Comparison of ENCODE assay signal across 10 cellular contexts in the genomic region with DNA sequence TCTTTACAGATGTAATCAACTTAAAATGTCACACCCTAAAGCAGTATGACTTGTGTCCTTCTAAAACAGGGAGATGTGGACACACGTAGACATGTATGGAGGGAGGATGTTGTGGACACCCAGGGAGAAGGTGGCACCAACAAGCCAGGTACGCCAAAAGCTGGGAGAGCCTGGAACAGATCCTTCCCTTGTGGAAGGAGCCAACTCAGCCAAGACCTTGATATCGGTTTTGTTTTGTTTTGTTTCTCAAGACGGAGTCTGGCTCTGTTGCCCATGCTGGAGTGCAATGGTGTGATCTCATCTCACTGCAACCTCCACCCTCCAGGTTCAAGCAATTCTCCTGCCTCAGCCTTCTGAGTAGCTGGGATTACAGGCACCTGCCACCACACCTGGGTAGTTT. TPM values are rescaled to one million over a fixed set of nuclear protein-coding genes. Genes with fewer than 3 reads are reported as not detected.
A peak's percentile ranks its signal among the peaks of the same experiment; 100 is the strongest.
DNase-seq lines count a peak whose midpoint lies in the region; ATAC-seq and TF ChIP-seq lines count a peak whose summit lies in the region.
"Had no signal": no experiment of that assay in that cellular context is flagged by ENCODE, and none has a peak within 500 bp of the region (broad histone marks: within the 10 kb centered on the region; RNA-seq: fewer than 3 reads in every experiment).

No MANE protein-coding gene starts in this region.

- no peaks in the 10 kb centered on the region for H3K36me3 Mint-ChIP-seq in activated T-helper 17 cell treated with anti-CD3 and anti-CD28 coated beads, Interleukin-2, amount 50 U/mL, for 72 hours (ENCODE audit: low read depth)

- H3K4me3 ChIP-seq in fibroblast of villous mesenchyme (ENCODE audit: low read depth, low read length) (peak overlapping the region; percentile 48), skin epidermis (peak overlapping the region in 6 of 7 experiments; percentile 0 to 26 (median 14))

- DNase-seq in M059J (ENCODE audit: low read depth) = peak; percentile 54
- peak; percentile 43 for DNase-seq in fibroblast of villous mesenchyme (ENCODE audit: low read depth)
- DNase-seq in GM13976 (ENCODE audit: low spot score) = no peak
- no peak for DNase-seq in GM19240 (ENCODE audit: insufficient read length, low spot score)
- DNase-seq in SW480 (ENCODE audit: low spot score) = no peak
- DNase-seq: GF-D8 had no signal

- no peak for ATAC-seq in activated T-helper 17 cell treated with anti-CD3 and anti-CD28 coated beads, Interleukin-2, amount 50 U/mL, for 72 hours (replicated peaks)

- in situ Hi-C loops in GM13976 (cut with MboI; ENCODE audit: low sequenced_read_pairs, unreplicated experiment) = no loop called here

- peak overlapping the region; percentile 87 for H3K27ac Mint-ChIP-seq in activated T-helper 17 cell treated with anti-CD3 and anti-CD28 coated beads, Interleukin-2, amount 50 U/mL, for 72 hours

- no peak for TF ChIP-seq CTCF in fibroblast of villous mesenchyme (IDR thresholded peaks at IDR 0.05; ENCODE audit: insufficient read depth, low read depth, low read length)
- TF ChIP-seq CTCF in GM13976 (IDR thresholded peaks at IDR 0.05; ENCODE audit: borderline replicate concordance, control extremely low read depth, extremely low read depth, insufficient read depth, missing control alignments) = no peak

- no peaks in the 10 kb centered on the region for H3K9me3 Mint-ChIP-seq in activated T-helper 17 cell treated with anti-CD3 and anti-CD28 coated beads, Interleukin-2, amount 50 U/mL, for 72 hours
- H3K9me3 Mint-ChIP-seq: activated T-helper 1 cell treated with anti-CD3 and anti-CD28 coated beads, Interleukin-12 subunit alpha, Interleukin-12 subunit beta, Interleukin-2, Interleukin-4 antibody, amounts not matched to agents 30 ng/mL and 10 ng/mL and 1 ng/mL, durations not matched to agents 14 hours and 24 hours and 36 hours had no signal

- H3K27me3 Mint-ChIP-seq in activated T-helper 17 cell treated with anti-CD3 and anti-CD28 coated beads, Interleukin-2, amount 50 U/mL, for 72 hours = peaks cover 22% of the 10 kb centered on the region

- peak overlapping the region; percentile 69 for H3K4me3 Mint-ChIP-seq in activated T-helper 17 cell treated with anti-CD3 and anti-CD28 coated beads, Interleukin-2, amount 50 U/mL, for 72 hours

- peaks cover 18% of the 10 kb centered on the region for H3K4me1 Mint-ChIP-seq in activated T-helper 17 cell treated with anti-CD3 and anti-CD28 coated beads, Interleukin-2, amount 50 U/mL, for 72 hours

- H3K27ac ChIP-seq in skin epidermis = peak overlapping the region in 13 of 21 experiments; percentile 57 to 89 (median 74)

RNA-seq across cellular contexts. Expression of a gene that starts 45.6 kb away (rescaled TPM):
- 14.4 and 21.4 TPM in 2 replicates for total RNA-seq in M059J (2014; rRNA removed; shearing (Covaris generic))
- 10 to 100 TPM; 23.3 to 30.3 TPM for total RNA-seq in activated T-helper 17 cell treated with anti-CD3 and anti-CD28 coated beads, Interleukin-2, amount 50 U/mL, for 72 hours
- 3.5 and 3.9 TPM in 2 replicates for total RNA-seq in fibroblast of villous mesenchyme

RNA-seq across cellular contexts. Expression of a gene that starts 49.1 kb away (rescaled TPM):
- not detected in 2 replicates for total RNA-seq in M059J (2014; rRNA removed; shearing (Covaris generic))
- total RNA-seq in activated T-helper 17 cell treated with anti-CD3 and anti-CD28 coated beads, Interleukin-2, amount 50 U/mL, for 72 hours = under 1 TPM in 1 of 2 donors, not detected in 1; 0.69 TPM
- total RNA-seq in fibroblast of villous mesenchyme = under 0.01 TPM in 1 of 2 replicates, not detected in the other
- total RNA-seq: activated T-helper 1 cell treated with anti-CD3 and anti-CD28 coated beads, Interleukin-12 subunit alpha, Interleukin-12 subunit beta, Interleukin-2, Interleukin-4 antibody, amounts not matched to agents 30 ng/mL and 10 ng/mL and 1 ng/mL, durations not matched to agents 14 hours and 24 hours and 36 hours; T-helper 1 cell treated with Interleukin-12 subunit alpha and Interleukin-12 subunit beta and Interleukin-4 antibody, amounts not matched to agents 30 ng/mL and 1 ng/mL, for 36 hours had no signal

Comparison
In these comparisons a context has a peak if more than half of its experiments do, and no peak if none do; other contexts are left out.
1. DNase-seq: peak in M059J (single experiment) and fibroblast of villous mesenchyme (single experiment); none in GM13976 (single experiment), GM19240 (single experiment) and SW480 (single experiment).